ENCODE assay signal across 28 cellular contexts in the genomic region with DNA sequence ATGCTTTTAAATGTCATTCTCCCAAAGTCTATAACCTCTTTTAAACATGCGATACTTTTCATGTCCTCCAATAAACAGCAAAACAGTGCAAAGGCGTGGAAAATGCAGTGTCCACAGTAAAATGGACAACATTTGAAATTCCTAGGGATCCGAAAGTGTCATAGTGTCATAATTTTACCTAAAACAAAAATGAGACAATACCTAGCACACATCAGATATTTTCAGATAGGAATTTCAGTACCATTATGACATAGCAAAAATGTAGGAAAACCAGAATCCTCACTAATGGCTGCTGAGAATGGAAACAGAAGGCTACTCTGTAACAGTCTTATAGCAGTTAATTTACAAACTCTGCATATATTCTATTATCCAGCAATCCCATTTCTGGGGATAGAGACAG. TPM values are rescaled to one million over a fixed set of nuclear protein-coding genes. Genes with fewer than 3 reads are reported as not detected.
"Had no signal": no experiment of that assay in that cellular context is flagged by ENCODE, and none has a peak within 500 bp of the region (broad histone marks: within the 10 kb centered on the region; RNA-seq: fewer than 3 reads in every experiment).

No MANE protein-coding gene starts in this region.

- DNase-seq: colonic mucosa; cortex of kidney; dermis blood vessel endothelial cell; dorsolateral prefrontal cortex; effector CD4-positive, alpha-beta T cell; effector CD8-positive, alpha-beta T cell; effector memory CD4-positive, alpha-beta T cell; effector memory CD8-positive, alpha-beta T cell; endodermal cell; erythroblast; esophagus squamous epithelium; foreskin melanocyte; gastrocnemius medialis; glutamatergic neuron; head of caudate nucleus; heart left ventricle; heart right ventricle had no signal

- H3K4me1 ChIP-seq: colonic mucosa, esophagus muscularis mucosa, esophagus squamous epithelium, foreskin keratinocyte, gastrocnemius medialis, gastroesophageal sphincter, heart left ventricle, heart right ventricle had no signal

- H3K4me3 ChIP-seq: colonic mucosa, coronary artery, dorsolateral prefrontal cortex, esophagus muscularis mucosa, esophagus squamous epithelium, gastrocnemius medialis, gastroesophageal sphincter, heart left ventricle, heart right ventricle had no signal

- H3K36me3 ChIP-seq: colonic mucosa, esophagus muscularis mucosa, esophagus squamous epithelium, gastrocnemius medialis, gastroesophageal sphincter, heart left ventricle, heart right ventricle had no signal

- H3K9me3 ChIP-seq: colonic mucosa, esophagus muscularis mucosa, esophagus squamous epithelium, gastrocnemius medialis, gastroesophageal sphincter, heart left ventricle, heart right ventricle had no signal

- H3K27me3 ChIP-seq: colonic mucosa, dorsolateral prefrontal cortex, esophagus muscularis mucosa, esophagus squamous epithelium, foreskin keratinocyte, gastrocnemius medialis, gastroesophageal sphincter had no signal

- H3K27ac ChIP-seq: colonic mucosa, coronary artery, dorsolateral prefrontal cortex, epithelial cell of prostate, esophagus muscularis mucosa, esophagus squamous epithelium, foreskin keratinocyte, gastrocnemius medialis, gastroesophageal sphincter, heart left ventricle, heart right ventricle had no signal

- ATAC-seq: effector memory CD8-positive, alpha-beta T cell; esophagus mucosa; foreskin keratinocyte; gastrocnemius medialis; gastroesophageal sphincter; heart left ventricle; heart right ventricle had no signal

RNA-seq across cellular contexts. Expression of a gene that starts 33.1 kb away (rescaled TPM):
- total RNA-seq: dermis blood vessel endothelial cell, dermis microvascular lymphatic vessel endothelial cell, endothelial cell of umbilical vein, epithelial cell of proximal tubule, esophagus mucosa, foreskin keratinocyte, gastrocnemius medialis, glomerular endothelial cell had no signal
- polyA plus RNA-seq: endothelial cell of umbilical vein, esophagus, foreskin keratinocyte, heart left ventricle, heart right ventricle had no signal
